29 cellular contexts compared by ENCODE assay signal in the genomic region with DNA sequence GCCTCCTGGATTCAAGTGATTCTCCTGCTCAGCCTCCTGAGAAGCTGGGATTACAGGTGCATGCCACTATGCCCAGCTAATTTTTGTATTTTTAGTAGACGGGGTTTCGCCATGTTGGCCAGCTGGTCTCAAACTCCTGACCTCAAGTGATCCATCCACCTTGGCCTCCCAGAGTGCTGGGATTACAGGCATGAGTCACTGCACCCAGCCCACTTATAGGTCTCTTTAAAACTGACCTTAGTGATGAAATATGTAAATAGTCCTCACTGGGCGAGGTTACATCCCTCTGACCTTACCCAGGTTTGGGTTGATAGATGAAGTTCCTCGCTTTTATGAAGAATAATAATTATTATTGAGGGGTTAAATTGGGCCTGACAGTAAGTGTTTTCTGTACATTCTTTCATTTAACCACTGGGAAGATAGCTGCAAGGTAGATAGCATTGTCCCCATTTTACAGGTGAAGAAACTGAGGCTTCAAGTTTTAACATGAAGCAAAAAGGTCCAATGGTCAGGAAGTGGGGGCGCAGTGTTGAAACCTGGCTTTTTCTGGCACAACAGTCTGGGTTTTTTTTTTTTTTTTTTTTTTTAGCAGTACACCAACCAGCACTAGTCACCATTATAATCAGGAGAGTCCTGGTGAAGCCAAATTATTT.
A peak's percentile ranks its signal among the peaks of the same experiment; 100 is the strongest.
DNase-seq lines count a peak whose midpoint lies in the region; ATAC-seq, FAIRE-seq and TF ChIP-seq lines count a peak whose summit lies in the region.
"Had no signal": no experiment of that assay in that cellular context is flagged by ENCODE, and none has a peak within 500 bp of the region (broad histone marks: within the 10 kb centered on the region; RNA-seq: fewer than 3 reads in every experiment).

No MANE protein-coding gene starts in this region.

- no peaks in the 10 kb centered on the region for H3K27me3 Mint-ChIP-seq in activated CD4-positive, alpha-beta memory T cell treated with anti-CD3 and anti-CD28 coated beads, Interleukin-2, amount 10 ng/mL, durations not matched to agents 7 days and 5 days
- H3K27me3 Mint-ChIP-seq: activated naive CD8-positive, alpha-beta T cell treated with anti-CD3 and anti-CD28 coated beads for 36 hours; T-helper 17 cell had no signal

- H3K27me3 ChIP-seq in psoas muscle (ENCODE audit: insufficient read depth in 3 of 3, low read length in 2 of 3): no peaks in the 10 kb centered on the region
- H3K27me3 ChIP-seq: tibial artery had no signal

- H3K4me3 Mint-ChIP-seq in activated CD4-positive, alpha-beta memory T cell treated with anti-CD3 and anti-CD28 coated beads, Interleukin-2, amount 10 ng/mL, durations not matched to agents 7 days and 5 days: no peak overlapping the region
- H3K4me3 Mint-ChIP-seq: activated CD8-positive, alpha-beta T cell treated with anti-CD3 and anti-CD28 coated beads, Interleukin-2, amount 10 ng/mL, durations not matched to agents 7 days and 5 days; activated naive CD8-positive, alpha-beta T cell treated with anti-CD3 and anti-CD28 coated beads for 36 hours; dendritic cell treated with granulocyte-macrophage colony-stimulating factor and Interleukin-4, amounts not matched to agents 40 ng/mL and 50 ng/mL, for 4 days; endodermal cell; nephron; T-helper 17 cell had no signal

- no peak for TF ChIP-seq CTCF in psoas muscle (IDR thresholded peaks at IDR 0.05)

- H3K9me3 Mint-ChIP-seq in activated CD4-positive, alpha-beta memory T cell treated with anti-CD3 and anti-CD28 coated beads, Interleukin-2, amount 10 ng/mL, durations not matched to agents 7 days and 5 days: no peaks in the 10 kb centered on the region
- H3K9me3 Mint-ChIP-seq: activated naive CD8-positive, alpha-beta T cell treated with anti-CD3 and anti-CD28 coated beads for 36 hours; dendritic cell treated with granulocyte-macrophage colony-stimulating factor and Interleukin-4, amounts not matched to agents 40 ng/mL and 50 ng/mL, for 4 days; endodermal cell; nephron had no signal

- DNase-seq in EL (peak; percentile 19), NCI-H226 (peak; percentile 21), left colon (peak in 1 of 2 donors; percentile 45), psoas muscle (peak in 1 of 2 donors; percentile 65), urothelium cell line (ENCODE audit: low spot score) (no peak)
- no peak for DNase-seq in activated CD4-positive, alpha-beta memory T cell treated with anti-CD3 and anti-CD28 coated beads, Interleukin-2, amount 10 ng/mL, durations not matched to agents 7 days and 5 days
- DNase-seq in activated T-cell treated with anti-CD3 and anti-CD28 coated beads, Interleukin-2, amount 50 U/mL, for 48 hours: no peak
- DNase-seq: activated CD4-positive, alpha-beta T cell treated with anti-CD3 and anti-CD28 coated beads for 1 hour; activated CD8-positive, alpha-beta T cell treated with anti-CD3 and anti-CD28 coated beads, Interleukin-2, amount 10 ng/mL, durations not matched to agents 7 days and 5 days; activated effector memory CD4-positive, alpha-beta T cell treated with anti-CD3 and anti-CD28 coated beads, Interleukin-2, amount 50 U/mL, for 16 hours; activated naive CD8-positive, alpha-beta T cell treated with anti-CD3 and anti-CD28 coated beads for 36 hours; Caco-2; central memory CD4-positive, alpha-beta T cell; endodermal cell; hypothalamus; left ventricle myocardium superior; NCI-H2081 treated with DMSO at 0.1 percent for 48 hours; NCI-H345; NCI-H774; stimulated activated CD4-positive, alpha-beta T cell treated with anti-CD3 and anti-CD28 coated beads, Interleukin-2, amount 100 ng/mL, for 24 hours; T-helper 17 cell; tibial artery had no signal

- WGBS in psoas muscle, 3 donors: 56 to 67% (median 67%) methylated on average over 5 of the region's 5 CpGs

- no peaks in the 10 kb centered on the region for H3K4me1 Mint-ChIP-seq in activated CD4-positive, alpha-beta memory T cell treated with anti-CD3 and anti-CD28 coated beads, Interleukin-2, amount 10 ng/mL, durations not matched to agents 7 days and 5 days
- H3K4me1 Mint-ChIP-seq: endodermal cell, T-helper 17 cell had no signal

- POLR2A ChIA-PET in activated CD4-positive, alpha-beta memory T cell treated with anti-CD3 and anti-CD28 coated beads, Interleukin-2, amount 10 ng/mL, durations not matched to agents 7 days and 5 days (lab: Charles Lee): no interaction called here

- H3K36me3 ChIP-seq in psoas muscle (ENCODE audit: insufficient read depth in 1 of 2, low read depth in 1 of 2): no peaks in the 10 kb centered on the region
- H3K36me3 ChIP-seq: tibial artery had no signal

- H3K27ac ChIP-seq in psoas muscle: no peak overlapping the region
- H3K27ac ChIP-seq: C4-2B, SK-N-MC, tibial artery had no signal

- intact Hi-C loops in left colon (cut with DNase I, micrococcal nuclease): no loop called here
- intact Hi-C loops in psoas muscle (cut with DNase I): no loop called here

- FAIRE-seq in urothelium cell line (lab: Jason Lieb, UNC): no peak
- FAIRE-seq: frontal cortex, GM12878 had no signal

- ATAC-seq in left colon: peak; percentile 62
- peak; percentile 82 to 95 (median 91) for ATAC-seq in psoas muscle
- ATAC-seq: activated CD8-positive, alpha-beta T cell treated with anti-CD3 and anti-CD28 coated beads, Interleukin-2, amount 10 ng/mL, durations not matched to agents 7 days and 5 days; esophagus mucosa; GM12878; left ventricle myocardium superior; T-helper 17 cell had no signal

- no peaks in the 10 kb centered on the region for H3K36me3 Mint-ChIP-seq in activated CD4-positive, alpha-beta memory T cell treated with anti-CD3 and anti-CD28 coated beads, Interleukin-2, amount 10 ng/mL, durations not matched to agents 7 days and 5 days (ENCODE audit: low read depth)

- no peak overlapping the region for H3K27ac Mint-ChIP-seq in activated CD4-positive, alpha-beta memory T cell treated with anti-CD3 and anti-CD28 coated beads, Interleukin-2, amount 10 ng/mL, durations not matched to agents 7 days and 5 days
- H3K27ac Mint-ChIP-seq: activated CD8-positive, alpha-beta T cell treated with anti-CD3 and anti-CD28 coated beads, Interleukin-2, amount 10 ng/mL, durations not matched to agents 7 days and 5 days; activated naive CD8-positive, alpha-beta T cell treated with anti-CD3 and anti-CD28 coated beads for 36 hours; dendritic cell treated with granulocyte-macrophage colony-stimulating factor and Interleukin-4, amounts not matched to agents 40 ng/mL and 50 ng/mL, for 4 days; endodermal cell; nephron; T-helper 17 cell had no signal

- no peak overlapping the region for H3K4me3 ChIP-seq in psoas muscle
- H3K4me3 ChIP-seq: GM12878, SK-N-MC, tibial artery had no signal

- peaks cover 16% of the 10 kb centered on the region for H3K4me1 ChIP-seq in psoas muscle

- CTCF ChIA-PET in activated CD4-positive, alpha-beta memory T cell treated with anti-CD3 and anti-CD28 coated beads, Interleukin-2, amount 10 ng/mL, durations not matched to agents 7 days and 5 days (lab: Charles Lee): interaction anchor here (0.6 to 0.9 kb wide), 2 partner anchors 28 to 60 kb away, joined by 3 to 4 read pairs; no protein-coding TSS in a partner anchor

- no peaks in the 10 kb centered on the region for H3K9me3 ChIP-seq in psoas muscle
- H3K9me3 ChIP-seq: Caco-2, tibial artery had no signal

Comparison
In these comparisons a context has a peak if more than half of its experiments do, and no peak if none do; other contexts are left out.
1. DNase-seq: peak in EL (single experiment) and NCI-H226 (single experiment); none in activated CD4-positive, alpha-beta memory T cell treated with anti-CD3 and anti-CD28 coated beads, Interleukin-2, amount 10 ng/mL, durations not matched to agents 7 days and 5 days (single experiment), activated T-cell treated with anti-CD3 and anti-CD28 coated beads, Interleukin-2, amount 50 U/mL, for 48 hours (0 of 2) and urothelium cell line (single experiment).